ENCODE assay signal across 1 cellular context in the genomic region with DNA sequence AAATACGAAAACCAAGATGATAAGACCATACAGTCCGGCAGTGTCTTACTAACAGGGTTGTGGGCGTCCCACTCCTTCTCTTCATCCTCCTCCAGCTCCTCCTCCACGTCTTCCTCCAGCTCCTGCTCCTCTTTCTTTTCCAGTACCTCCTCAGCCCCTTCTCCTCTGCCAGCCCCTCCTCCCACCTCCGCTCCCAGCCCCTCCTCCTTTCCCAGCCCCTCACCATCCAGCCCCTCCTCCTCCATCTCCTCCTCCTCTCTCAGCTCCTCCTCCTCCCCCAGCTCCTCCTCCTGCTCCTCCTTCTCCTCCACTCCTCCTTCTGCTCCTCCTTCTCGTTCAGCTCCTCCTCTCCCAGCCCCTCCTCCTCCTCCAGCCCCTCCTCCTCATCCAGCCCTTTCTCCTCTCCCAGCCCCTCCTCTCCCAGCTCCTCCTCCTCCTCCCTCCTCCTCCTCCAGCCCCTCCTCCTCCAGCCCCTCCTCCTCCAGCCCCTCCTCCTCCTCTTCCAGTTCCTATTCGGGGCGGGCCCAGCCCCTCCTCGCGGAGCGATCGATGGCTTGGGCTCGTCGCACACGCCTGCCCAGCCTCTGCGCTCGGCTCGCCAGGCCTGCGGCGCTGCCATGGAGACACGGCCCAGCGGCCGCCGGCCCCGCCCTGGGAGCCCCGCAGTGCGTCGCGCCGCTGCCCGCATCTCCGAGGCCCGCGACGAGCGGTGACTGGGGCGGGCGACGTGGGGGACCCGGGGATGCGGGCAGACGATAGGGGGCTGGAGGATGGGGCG.
TF ChIP-seq lines count a peak whose summit lies in the region.

Gene BRD3OS (plus strand): TSS at position 654 of the 778 bp plus-strand sequence. CDS start 1,267 bp downstream, outside the sequence.

TF ChIP-seq in HepG2, 621 proteins besides CTCF, POLR2A, EP300 and RAD21 (continued from another document and continues in another):
- TF ChIP-seq ZNF142 (CRISPR knock-in tag; IDR thresholded peaks at IDR 0.05), result no peak
- no peak for TF ChIP-seq ZNF572 (CRISPR knock-in tag; IDR thresholded peaks at IDR 0.05)
- TF ChIP-seq, protein P1, sequence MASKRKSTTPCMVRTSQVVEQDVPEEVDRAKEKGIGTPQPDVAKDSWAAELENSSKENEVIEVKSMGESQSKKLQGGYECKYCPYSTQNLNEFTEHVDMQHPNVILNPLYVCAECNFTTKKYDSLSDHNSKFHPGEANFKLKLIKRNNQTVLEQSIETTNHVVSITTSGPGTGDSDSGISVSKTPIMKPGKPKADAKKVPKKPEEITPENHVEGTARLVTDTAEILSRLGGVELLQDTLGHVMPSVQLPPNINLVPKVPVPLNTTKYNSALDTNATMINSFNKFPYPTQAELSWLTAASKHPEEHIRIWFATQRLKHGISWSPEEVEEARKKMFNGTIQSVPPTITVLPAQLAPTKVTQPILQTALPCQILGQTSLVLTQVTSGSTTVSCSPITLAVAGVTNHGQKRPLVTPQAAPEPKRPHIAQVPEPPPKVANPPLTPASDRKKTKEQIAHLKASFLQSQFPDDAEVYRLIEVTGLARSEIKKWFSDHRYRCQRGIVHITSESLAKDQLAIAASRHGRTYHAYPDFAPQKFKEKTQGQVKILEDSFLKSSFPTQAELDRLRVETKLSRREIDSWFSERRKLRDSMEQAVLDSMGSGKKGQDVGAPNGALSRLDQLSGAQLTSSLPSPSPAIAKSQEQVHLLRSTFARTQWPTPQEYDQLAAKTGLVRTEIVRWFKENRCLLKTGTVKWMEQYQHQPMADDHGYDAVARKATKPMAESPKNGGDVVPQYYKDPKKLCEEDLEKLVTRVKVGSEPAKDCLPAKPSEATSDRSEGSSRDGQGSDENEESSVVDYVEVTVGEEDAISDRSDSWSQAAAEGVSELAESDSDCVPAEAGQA (IDR thresholded peaks at IDR 0.05; ENCODE audit: low read depth), result 0 out of 2 replicates have a peak, but pooled peaks have one; percentile 18
- TF ChIP-seq, protein P1 (CRISPR knock-in tag; IDR thresholded peaks at IDR 0.05; ENCODE audit: borderline replicate concordance), result no peak
- no peak for TF ChIP-seq ZNF580 (CRISPR knock-in tag; IDR thresholded peaks at IDR 0.05; ENCODE audit: borderline replicate concordance, low read depth)
- TF ChIP-seq ELF4 (CRISPR knock-in tag; IDR thresholded peaks at IDR 0.05; ENCODE audit: borderline replicate concordance), result no peak
- TF ChIP-seq BRCA1 (CRISPR knock-in tag; IDR thresholded peaks at IDR 0.05), result no peak
- TF ChIP-seq ZNF20 (CRISPR knock-in tag; IDR thresholded peaks at IDR 0.05), result no peak
- no peak for TF ChIP-seq ZNF432 (CRISPR knock-in tag; IDR thresholded peaks at IDR 0.05; ENCODE audit: borderline replicate concordance)
- TF ChIP-seq ZKSCAN1 (IDR thresholded peaks at IDR 0.05; ENCODE audit: low read length), result no peak
- 0 out of 2 replicates have a peak, but pooled peaks have one; percentile 38 for TF ChIP-seq SALL2 (CRISPR knock-in tag; IDR thresholded peaks at IDR 0.05)
- no peak for TF ChIP-seq KDM6A (CRISPR knock-in tag; IDR thresholded peaks at IDR 0.05; ENCODE audit: low read depth)
- no peak; the same call in 1 of the 2 replicates for TF ChIP-seq MXD1 (CRISPR knock-in tag; IDR thresholded peaks at IDR 0.05)
- no peak for TF ChIP-seq ZC3H4 (CRISPR knock-in tag; IDR thresholded peaks at IDR 0.05; ENCODE audit: borderline replicate concordance)
- no peak for TF ChIP-seq FOXO1 (CRISPR knock-in tag; IDR thresholded peaks at IDR 0.05)
- no peak for TF ChIP-seq GZF1 (CRISPR knock-in tag; IDR thresholded peaks at IDR 0.05)
- no peak for TF ChIP-seq ZNF329 (CRISPR knock-in tag; IDR thresholded peaks at IDR 0.05; ENCODE audit: low read depth)
- no peak for TF ChIP-seq ELK4 (CRISPR knock-in tag; IDR thresholded peaks at IDR 0.05; ENCODE audit: borderline replicate concordance)
- no peak for TF ChIP-seq NR2F1 (CRISPR knock-in tag; IDR thresholded peaks at IDR 0.05)
- TF ChIP-seq HOXA9 (CRISPR knock-in tag; IDR thresholded peaks at IDR 0.05; ENCODE audit: borderline replicate concordance), result 0 out of 2 replicates have a peak, but pooled peaks have one; percentile 41
- TF ChIP-seq ZNF660 (CRISPR knock-in tag; IDR thresholded peaks at IDR 0.05; ENCODE audit: borderline replicate concordance, low read depth), result no peak
- TF ChIP-seq, protein P2, sequence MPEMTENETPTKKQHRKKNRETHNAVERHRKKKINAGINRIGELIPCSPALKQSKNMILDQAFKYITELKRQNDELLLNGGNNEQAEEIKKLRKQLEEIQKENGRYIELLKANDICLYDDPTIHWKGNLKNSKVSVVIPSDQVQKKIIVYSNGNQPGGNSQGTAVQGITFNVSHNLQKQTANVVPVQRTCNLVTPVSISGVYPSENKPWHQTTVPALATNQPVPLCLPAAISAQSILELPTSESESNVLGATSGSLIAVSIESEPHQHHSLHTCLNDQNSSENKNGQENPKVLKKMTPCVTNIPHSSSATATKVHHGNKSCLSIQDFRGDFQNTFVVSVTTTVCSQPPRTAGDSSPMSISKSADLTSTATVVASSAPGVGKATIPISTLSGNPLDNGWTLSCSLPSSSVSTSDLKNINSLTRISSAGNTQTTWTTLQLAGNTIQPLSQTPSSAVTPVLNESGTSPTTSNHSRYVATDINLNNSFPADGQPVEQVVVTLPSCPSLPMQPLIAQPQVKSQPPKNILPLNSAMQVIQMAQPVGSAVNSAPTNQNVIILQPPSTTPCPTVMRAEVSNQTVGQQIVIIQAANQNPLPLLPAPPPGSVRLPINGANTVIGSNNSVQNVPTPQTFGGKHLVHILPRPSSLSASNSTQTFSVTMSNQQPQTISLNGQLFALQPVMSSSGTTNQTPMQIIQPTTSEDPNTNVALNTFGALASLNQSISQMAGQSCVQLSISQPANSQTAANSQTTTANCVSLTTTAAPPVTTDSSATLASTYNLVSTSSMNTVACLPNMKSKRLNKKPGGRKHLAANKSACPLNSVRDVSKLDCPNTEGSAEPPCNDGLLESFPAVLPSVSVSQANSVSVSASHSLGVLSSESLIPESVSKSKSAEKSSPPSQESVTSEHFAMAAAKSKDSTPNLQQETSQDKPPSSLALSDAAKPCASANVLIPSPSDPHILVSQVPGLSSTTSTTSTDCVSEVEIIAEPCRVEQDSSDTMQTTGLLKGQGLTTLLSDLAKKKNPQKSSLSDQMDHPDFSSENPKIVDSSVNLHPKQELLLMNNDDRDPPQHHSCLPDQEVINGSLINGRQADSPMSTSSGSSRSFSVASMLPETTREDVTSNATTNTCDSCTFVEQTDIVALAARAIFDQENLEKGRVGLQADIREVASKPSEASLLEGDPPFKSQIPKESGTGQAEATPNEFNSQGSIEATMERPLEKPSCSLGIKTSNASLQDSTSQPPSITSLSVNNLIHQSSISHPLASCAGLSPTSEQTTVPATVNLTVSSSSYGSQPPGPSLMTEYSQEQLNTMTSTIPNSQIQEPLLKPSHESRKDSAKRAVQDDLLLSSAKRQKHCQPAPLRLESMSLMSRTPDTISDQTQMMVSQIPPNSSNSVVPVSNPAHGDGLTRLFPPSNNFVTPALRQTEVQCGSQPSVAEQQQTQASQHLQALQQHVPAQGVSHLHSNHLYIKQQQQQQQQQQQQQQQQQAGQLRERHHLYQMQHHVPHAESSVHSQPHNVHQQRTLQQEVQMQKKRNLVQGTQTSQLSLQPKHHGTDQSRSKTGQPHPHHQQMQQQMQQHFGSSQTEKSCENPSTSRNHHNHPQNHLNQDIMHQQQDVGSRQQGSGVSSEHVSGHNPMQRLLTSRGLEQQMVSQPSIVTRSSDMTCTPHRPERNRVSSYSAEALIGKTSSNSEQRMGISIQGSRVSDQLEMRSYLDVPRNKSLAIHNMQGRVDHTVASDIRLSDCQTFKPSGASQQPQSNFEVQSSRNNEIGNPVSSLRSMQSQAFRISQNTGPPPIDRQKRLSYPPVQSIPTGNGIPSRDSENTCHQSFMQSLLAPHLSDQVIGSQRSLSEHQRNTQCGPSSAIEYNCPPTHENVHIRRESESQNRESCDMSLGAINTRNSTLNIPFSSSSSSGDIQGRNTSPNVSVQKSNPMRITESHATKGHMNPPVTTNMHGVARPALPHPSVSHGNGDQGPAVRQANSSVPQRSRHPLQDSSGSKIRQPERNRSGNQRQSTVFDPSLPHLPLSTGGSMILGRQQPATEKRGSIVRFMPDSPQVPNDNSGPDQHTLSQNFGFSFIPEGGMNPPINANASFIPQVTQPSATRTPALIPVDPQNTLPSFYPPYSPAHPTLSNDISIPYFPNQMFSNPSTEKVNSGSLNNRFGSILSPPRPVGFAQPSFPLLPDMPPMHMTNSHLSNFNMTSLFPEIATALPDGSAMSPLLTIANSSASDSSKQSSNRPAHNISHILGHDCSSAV (CRISPR knock-in tag; IDR thresholded peaks at IDR 0.05; ENCODE audit: borderline replicate concordance), result no peak
- no peak for TF ChIP-seq BRD4 (CRISPR knock-in tag; IDR thresholded peaks at IDR 0.05)
- no peak for TF ChIP-seq PAF1 (CRISPR knock-in tag; IDR thresholded peaks at IDR 0.05)
- no peak for TF ChIP-seq HOXA5 (CRISPR knock-in tag; IDR thresholded peaks at IDR 0.05)
- TF ChIP-seq ZNF33B (CRISPR knock-in tag; IDR thresholded peaks at IDR 0.05), result no peak
- no peak for TF ChIP-seq KLF15 (CRISPR knock-in tag; IDR thresholded peaks at IDR 0.05; ENCODE audit: borderline replicate concordance)
